Comparison of ENCODE assay signal across 8 cellular contexts in the genomic region with DNA sequence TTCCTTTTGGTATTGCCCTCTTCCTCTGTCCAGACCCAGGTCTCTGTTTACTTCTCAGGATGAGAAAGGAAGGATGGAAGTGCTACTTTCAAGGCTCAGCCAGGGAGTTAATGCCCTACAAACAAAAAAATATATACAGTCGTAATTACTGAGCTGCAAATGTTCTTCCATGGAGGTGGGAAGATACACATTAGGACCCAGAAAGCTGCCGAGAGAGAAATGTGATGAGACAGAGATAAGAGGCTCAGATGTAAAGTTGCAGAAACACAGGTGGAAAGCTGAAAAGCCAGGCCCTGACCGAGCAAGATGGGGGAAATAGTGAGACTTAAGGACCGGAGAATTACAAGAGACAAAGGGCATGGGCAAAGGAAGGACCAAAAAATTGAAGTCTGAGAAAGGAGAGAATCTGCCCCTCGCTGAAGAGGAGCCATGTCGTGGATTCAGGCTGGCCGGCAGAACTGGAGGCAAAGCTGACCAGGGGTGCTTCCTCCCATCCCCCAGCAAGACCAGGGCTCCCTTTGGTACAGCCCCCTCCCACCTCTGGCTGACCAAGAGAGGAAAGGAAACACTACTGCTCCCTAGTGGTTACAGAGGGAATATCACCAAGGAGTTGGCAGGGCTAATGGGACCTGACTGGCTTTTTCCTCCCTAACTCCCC. TPM values are rescaled to one million over a fixed set of nuclear protein-coding genes. Genes with fewer than 3 reads are reported as not detected.
A peak's percentile ranks its signal among the peaks of the same experiment; 100 is the strongest.
DNase-seq lines count a peak whose midpoint lies in the region; ATAC-seq and TF ChIP-seq lines count a peak whose summit lies in the region.

No MANE protein-coding gene starts in this region.

- H3K27ac ChIP-seq in esophagus muscularis mucosa (replicated peaks in 1 of 4): no peak overlapping the region
- H3K27ac ChIP-seq in naive thymus-derived CD4-positive, alpha-beta T cell (ENCODE audit: low read depth, low read length): no peak overlapping the region

- 31% methylated on average over 7 of the region's 7 CpGs for WGBS in esophagus muscularis mucosa

- TF ChIP-seq CTCF in AG04449 (IDR thresholded peaks at IDR 0.05; ENCODE audit: insufficient read depth, low read length, missing control alignments) (peak; percentile 64), LNCaP clone FGC (IDR thresholded peaks at IDR 0.05; ENCODE audit: control insufficient read depth, extremely low read depth, insufficient read depth) (peak; percentile 79), esophagus muscularis mucosa (IDR thresholded peaks at IDR 0.05) (peak; percentile 48 to 84 (median 58))

- TF ChIP-seq EP300 in esophagus muscularis mucosa (IDR thresholded peaks at IDR 0.05): no peak

- H3K4me1 ChIP-seq in esophagus muscularis mucosa: peaks cover 0 to 12% (median 3%) of the 10 kb centered on the region in 4 donors
- no peaks in the 10 kb centered on the region for H3K4me1 ChIP-seq in naive thymus-derived CD4-positive, alpha-beta T cell (ENCODE audit: control insufficient read depth in 2 of 2, insufficient read depth in 2 of 2, low read length in 2 of 2)

- no peaks in the 10 kb centered on the region for H3K9me3 Mint-ChIP-seq in T-cell
- H3K9me3 Mint-ChIP-seq in naive thymus-derived CD4-positive, alpha-beta T cell: no peaks in the 10 kb centered on the region

- no peak for TF ChIP-seq POLR2A in esophagus muscularis mucosa (IDR thresholded peaks at IDR 0.05; ENCODE audit: low read depth)

- H3K36me3 ChIP-seq in esophagus muscularis mucosa: peaks cover 0 to 11% (median 0%) of the 10 kb centered on the region in 4 donors
- no peaks in the 10 kb centered on the region for H3K36me3 ChIP-seq in naive thymus-derived CD4-positive, alpha-beta T cell (ENCODE audit: control insufficient read depth in 2 of 3, insufficient read depth in 3 of 3, low read length in 3 of 3)

- intact Hi-C loops in esophagus muscularis mucosa (cut with DNase I): no loop called here
- intact Hi-C loops in naive thymus-derived CD4-positive, alpha-beta T cell (cut with micrococcal nuclease): loop anchor here (1.0 kb wide), 4 partner anchors 12 to 61 kb away; a partner anchor contains a TSS

- CTCF ChIA-PET in AG04449 (lab: Yijun Ruan, JAX): interaction anchor here (0.8 to 7.3 kb wide), 12 partner anchors 10 to 69 kb away, joined by 3 to 72 read pairs (median 10); a partner anchor contains a TSS
- CTCF ChIA-PET in T-cell (lab: Charles Lee): interaction anchor here (0.5 to 2.2 kb wide), 4 partner anchors 21 to 61 kb away, joined by 3 to 11 read pairs (median 3); no protein-coding TSS in a partner anchor
- CTCF ChIA-PET in naive thymus-derived CD4-positive, alpha-beta T cell (lab: Charles Lee): interaction anchor here (3.9 to 6.3 kb wide), 2 partner anchors 21 to 62 kb away, joined by 25 to 43 read pairs; no protein-coding TSS in a partner anchor

- no peaks in the 10 kb centered on the region for H3K27me3 ChIP-seq in esophagus muscularis mucosa
- H3K27me3 ChIP-seq in naive thymus-derived CD4-positive, alpha-beta T cell (ENCODE audit: control insufficient read depth in 2 of 2, insufficient read depth in 2 of 2, low read length in 2 of 2): no peaks in the 10 kb centered on the region

- POLR2A ChIA-PET in AG04449 (lab: Yijun Ruan, JAX): interaction anchor here (1.0 to 1.1 kb wide), 2 partner anchors 16 to 155 kb away, joined by 3 read pairs; no protein-coding TSS in a partner anchor
- POLR2A ChIA-PET in T-cell (lab: Charles Lee): interaction anchor here (0.5 to 1.1 kb wide), 2 partner anchors 21 to 223 kb away, joined by 3 read pairs; no protein-coding TSS in a partner anchor
- POLR2A ChIA-PET in naive thymus-derived CD4-positive, alpha-beta T cell (lab: Charles Lee): interaction anchor here (1.0 kb wide), 1 partner anchor 49 kb away, joined by 3 read pairs; no protein-coding TSS in a partner anchor

- H3K4me3 ChIP-seq in AG04449 (ENCODE audit: low read depth, low read length) (no peak overlapping the region), LNCaP clone FGC (ENCODE audit: low read depth, low read length) (no peak overlapping the region), esophagus muscularis mucosa (no peak overlapping the region)
- no peak overlapping the region for H3K4me3 ChIP-seq in naive thymus-derived CD4-positive, alpha-beta T cell (ENCODE audit: low read length)

- H3K27ac Mint-ChIP-seq in T-cell: no peak overlapping the region
- H3K27ac Mint-ChIP-seq in naive thymus-derived CD4-positive, alpha-beta T cell: peak overlapping the region in 1 of 9 donors; percentile 83

- peaks cover 0 to 6% of the 10 kb centered on the region in 2 donors for H3K27me3 Mint-ChIP-seq in T-cell
- no peaks in the 10 kb centered on the region for H3K27me3 Mint-ChIP-seq in naive thymus-derived CD4-positive, alpha-beta T cell

- in situ Hi-C loops in G401 (cut with HindIII; ENCODE audit: low sequenced_read_pairs): no loop called here

- ATAC-seq in T-cell (replicated peaks in 1 of 4): peak; percentile 57 to 77 (median 68)
- ATAC-seq in naive thymus-derived CD4-positive, alpha-beta T cell: peak; percentile 85

- DNase-seq in AG04449 (ENCODE audit: low read depth, low spot score) (no peak), G401 (ENCODE audit: low spot score) (peak; percentile 80), LNCaP clone FGC (ENCODE audit: low read depth) (no peak), T-cell (peak in 5 of 34 experiments; percentile 9 to 37 (median 22)), esophagus muscularis mucosa (ENCODE audit: extremely low spot score) (no peak), amniotic stem cell (lab: John Stamatoyannopoulos, UW) (no peak), NOMO-1 treated with dmso at 0.1 percent for 144 hours (lab: John Stamatoyannopoulos, UW; ENCODE audit: unreplicated experiment) (no peak)
- DNase-seq in naive thymus-derived CD4-positive, alpha-beta T cell: peak in 6 of 9 donors; percentile 20 to 53 (median 34)

- H3K4me1 Mint-ChIP-seq in T-cell: no peaks in the 10 kb centered on the region
- H3K4me1 Mint-ChIP-seq in naive thymus-derived CD4-positive, alpha-beta T cell: peaks cover 0 to 6% (median 0%) of the 10 kb centered on the region in 7 donors

- H3K4me3 Mint-ChIP-seq in T-cell: no peak overlapping the region
- H3K4me3 Mint-ChIP-seq in naive thymus-derived CD4-positive, alpha-beta T cell: no peak overlapping the region

- H3K9me3 ChIP-seq in esophagus muscularis mucosa: no peaks in the 10 kb centered on the region
- no peaks in the 10 kb centered on the region for H3K9me3 ChIP-seq in naive thymus-derived CD4-positive, alpha-beta T cell (ENCODE audit: control insufficient read depth in 2 of 3, low read length in 3 of 3)

- no peaks in the 10 kb centered on the region for H3K36me3 Mint-ChIP-seq in T-cell
- H3K36me3 Mint-ChIP-seq in naive thymus-derived CD4-positive, alpha-beta T cell: no peaks in the 10 kb centered on the region

RNA-seq across cellular contexts. Expression of a gene that starts 12.2 kb away (rescaled TPM):
- total RNA-seq in G401 (2014; rRNA removed; shearing (Covaris generic)): under 0.01 and 0.03 TPM in 2 replicates
- 1 to 10 TPM in 1 of 5 donors, under 1 TPM in 4; 0.15 to 1.3 (median 0.44) TPM for total RNA-seq in T-cell
- total RNA-seq in esophagus muscularis mucosa: 1 to 10 TPM in 3 of 4 donors, under 1 TPM in 1; 0.50 to 1.8 (median 1.2) TPM
- total RNA-seq in naive thymus-derived CD4-positive, alpha-beta T cell: 1 to 10 TPM in 1 of 5 experiments, under 1 TPM in 4; 0.45 to 2.6 (median 0.49) TPM
- not detected for polyA plus RNA-seq in naive thymus-derived CD4-positive, alpha-beta T cell

RNA-seq across cellular contexts. Expression of a gene that starts 16.7 kb away (rescaled TPM):
- 12.9 and 22.2 TPM in 2 replicates for total RNA-seq in G401 (2014; rRNA removed; shearing (Covaris generic))
- total RNA-seq in T-cell: 10 to 100 TPM; 13.3 to 26.4 (median 20.5) TPM
- total RNA-seq in esophagus muscularis mucosa: 10 to 100 TPM; 18.3 to 20.0 (median 19.7) TPM
- 10 to 100 TPM; 16.4 to 26.7 (median 19.2) TPM for total RNA-seq in naive thymus-derived CD4-positive, alpha-beta T cell
- polyA plus RNA-seq in naive thymus-derived CD4-positive, alpha-beta T cell: 10 to 100 TPM; 17.9 to 18.1 TPM

RNA-seq across cellular contexts. Expression of a gene that starts 28.3 kb away (rescaled TPM):
- 37.0 and 38.9 TPM in 2 replicates for total RNA-seq in G401 (2014; rRNA removed; shearing (Covaris generic))
- 100 to 1,000 TPM; 321 to 526 (median 484) TPM for total RNA-seq in T-cell
- total RNA-seq in esophagus muscularis mucosa: 10 to 100 TPM; 15.9 to 30.2 (median 20.0) TPM
- 100 to 1,000 TPM; 266 to 548 (median 293) TPM for total RNA-seq in naive thymus-derived CD4-positive, alpha-beta T cell
- polyA plus RNA-seq in naive thymus-derived CD4-positive, alpha-beta T cell: 100 to 1,000 TPM in 1 of 2 donors, 10 to 100 TPM in 1; 66.4 to 113 TPM

RNA-seq across cellular contexts. Expression of a gene that starts 39.3 kb away (rescaled TPM):
- total RNA-seq in G401 (2014; rRNA removed; shearing (Covaris generic)): not detected in 2 replicates
- total RNA-seq in T-cell (under 1 TPM in 2 of 5 donors, not detected in 3; 0.10 to 0.13 TPM), esophagus muscularis mucosa (1 to 10 TPM in 3 of 4 donors, under 1 TPM in 1; 0.83 to 2.8 (median 2.0) TPM)
- 1 to 10 TPM in 1 of 5 experiments, under 1 TPM in 1, not detected in 3; 0.16 to 1.2 TPM for total RNA-seq in naive thymus-derived CD4-positive, alpha-beta T cell
- under 1 TPM in 1 of 2 donors, not detected in 1; 0.13 TPM for polyA plus RNA-seq in naive thymus-derived CD4-positive, alpha-beta T cell

Comparison
In these comparisons a context has a peak if more than half of its experiments do, and no peak if none do; other contexts are left out.
1. DNase-seq: peak in G401 (single experiment) and naive thymus-derived CD4-positive, alpha-beta T cell (6 of 9); none in AG04449 (single experiment), LNCaP clone FGC (single experiment), esophagus muscularis mucosa (single experiment), amniotic stem cell (single experiment) and NOMO-1 treated with dmso at 0.1 percent for 144 hours (single experiment).
2. Peak in every context shown above with its lines, with median percentiles within 50 percentile points of each other: CTCF ChIP-seq.